ENCODE assay signal across 8 cellular contexts in the genomic region with DNA sequence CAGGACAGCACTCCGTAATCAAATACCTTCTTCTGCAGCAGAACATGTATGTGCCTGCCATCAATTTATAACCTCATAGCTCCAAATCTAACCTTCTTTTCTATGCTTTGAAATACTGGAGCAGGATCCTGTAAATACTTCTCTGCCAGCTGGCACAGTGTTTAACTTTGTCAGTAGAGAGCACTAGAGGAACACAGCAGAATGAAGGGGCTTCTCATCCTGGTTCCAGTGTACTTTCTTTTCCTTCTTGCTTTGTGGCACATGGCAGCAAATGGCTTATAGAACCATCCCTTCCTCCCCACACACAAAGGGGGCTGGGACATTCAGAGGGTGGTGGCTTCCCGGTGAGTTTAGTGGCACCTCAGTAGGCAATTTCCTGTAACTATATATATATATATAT. TPM values are rescaled to one million over a fixed set of nuclear protein-coding genes. Genes with fewer than 3 reads are reported as not detected.
A peak's percentile ranks its signal among the peaks of the same experiment; 100 is the strongest.
DNase-seq lines count a peak whose midpoint lies in the region; ATAC-seq and TF ChIP-seq lines count a peak whose summit lies in the region.

No MANE protein-coding gene starts in this region.

- no peak overlapping the region for H3K4me3 ChIP-seq in GM12865 (ENCODE audit: low read depth, low read length)
- no peak overlapping the region for H3K4me3 ChIP-seq in fibroblast of the aortic adventitia (ENCODE audit: low read depth, low read length)
- H3K4me3 ChIP-seq in vagina, result no peak overlapping the region

- no peaks in the 10 kb centered on the region for H3K36me3 ChIP-seq in vagina

- H3K4me1 ChIP-seq in vagina, result peaks cover 13% of the 10 kb centered on the region

- no peak overlapping the region for H3K27ac ChIP-seq in vagina

- DNase-seq in DMS114 treated with DMSO at 0.1 percent for 48 hours (lab: John Stamatoyannopoulos, UW; ENCODE audit: unreplicated experiment), result peak; percentile 65
- no peak for DNase-seq in GM12865 (ENCODE audit: low read depth)
- DNase-seq in RPMI7951 (ENCODE audit: low read depth), result peak; percentile 21
- DNase-seq in fibroblast of the aortic adventitia (ENCODE audit: low read depth), result peak; percentile 66
- no peak for DNase-seq in medulla oblongata (ENCODE audit: extremely low spot score)
- no peak for DNase-seq in vagina (ENCODE audit: extremely low spot score in 2 of 2)

- H3K27me3 ChIP-seq in vagina, result no peaks in the 10 kb centered on the region

- H3K9me3 ChIP-seq in vagina, result no peaks in the 10 kb centered on the region

- intact Hi-C loops in vagina (cut with DNase I), result no loop called here

- no peak for ATAC-seq in HG03095 (IDR thresholded peaks at IDR 0.05; ENCODE audit: unreplicated experiment)
- ATAC-seq in GM21737 (IDR thresholded peaks at IDR 0.05; ENCODE audit: unreplicated experiment), result no peak

- TF ChIP-seq CTCF in GM12865 (IDR thresholded peaks at IDR 0.05; ENCODE audit: insufficient read depth, low read depth, low read length, missing control alignments) (peak; percentile 13), fibroblast of the aortic adventitia (IDR thresholded peaks at IDR 0.05; ENCODE audit: insufficient read depth, low read length) (peak; percentile 38), vagina (IDR thresholded peaks at IDR 0.05) (no peak)

- no peak for TF ChIP-seq POLR2A in vagina (IDR thresholded peaks at IDR 0.05)

RNA-seq across cellular contexts. Expression of gene FBXW11, which starts 3.8 kb away (rescaled TPM):
- 45.3 and 58.3 TPM in 2 replicates for total RNA-seq in RPMI7951 (2014; rRNA removed; shearing (Covaris generic))
- total RNA-seq in fibroblast of the aortic adventitia (ENCODE audit: low replicate concordance), result 64.8 and 68.4 TPM in 2 replicates
- 40.5 TPM for total RNA-seq in vagina

Comparison
In these comparisons a context has a peak if more than half of its experiments do, and no peak if none do; other contexts are left out.
1. DNase-seq: peak in DMS114 treated with DMSO at 0.1 percent for 48 hours (single experiment), RPMI7951 (single experiment) and fibroblast of the aortic adventitia (single experiment); none in GM12865 (single experiment), medulla oblongata (single experiment) and vagina (0 of 2).
2. CTCF ChIP-seq: peak in GM12865 (single experiment) and fibroblast of the aortic adventitia (single experiment); none in vagina (0 of 3).